ENCODE assay signal across 11 cellular contexts in genomic region chr12:115598827-115599226, GRCh38.
A peak's percentile ranks its signal among the peaks of the same experiment; 100 is the strongest.
DNase-seq lines count a peak whose midpoint lies in the region; ATAC-seq and TF ChIP-seq lines count a peak whose summit lies in the region.
"Had no signal": no experiment of that assay in that cellular context is flagged by ENCODE, and none has a peak within 500 bp of the region (broad histone marks: within the 10 kb centered on the region; RNA-seq: fewer than 3 reads in every experiment).

No MANE protein-coding gene starts in this region.

- TF ChIP-seq CTCF in gastrocnemius medialis (IDR thresholded peaks at IDR 0.05 in 4 of 5, conservative IDR thresholded peaks at IDR 0.05 in 1 of 5) (no peak), RWPE1 (conservative IDR thresholded peaks at IDR 0.05; ENCODE audit: low read depth) (no peak)

- CTCF ChIA-PET in RWPE1 (lab: Yijun Ruan, JAX): no interaction called here

- H3K9me3 Mint-ChIP-seq in activated CD4-positive, alpha-beta T cell treated with anti-CD3 and anti-CD28 coated beads, Interleukin-2, amount 10 ng/mL, durations not matched to agents 24 days and 14 days: peaks cover 12% of the 10 kb centered on the region

- H3K27ac ChIP-seq in gastrocnemius medialis (peak overlapping the region in 3 of 4 donors; percentile 18 to 39 (median 34)), RWPE1 (no peak overlapping the region)

- intact Hi-C loops in gastrocnemius medialis (cut with DNase I; ENCODE audit: low total_unique reads): no loop called here
- intact Hi-C loops in activated CD4-positive, alpha-beta T cell treated with anti-CD3 and anti-CD28 coated beads, Interleukin-2, amount 10 ng/mL, durations not matched to agents 24 days and 14 days (cut with micrococcal nuclease): no loop called here

- H3K27me3 ChIP-seq in gastrocnemius medialis: peaks cover 10 to 26% (median 16%) of the 10 kb centered on the region in 3 donors

- H3K4me3 ChIP-seq in gastrocnemius medialis: peak overlapping the region in 2 of 4 donors; percentile 3 to 20

- DNase-seq in DMS79 (lab: John Stamatoyannopoulos, UW): peak; percentile 85
- DNase-seq in SK-N-DZ (ENCODE audit: low spot score): peak; percentile 51
- peak in 39 of 51 donors; percentile 1 to 56 (median 25) for DNase-seq in hypothalamus (lab: John Stamatoyannopoulos, UW)
- no peak for DNase-seq in gastrocnemius medialis
- DNase-seq in activated T-cell treated with anti-CD3 and anti-CD28 coated beads, Interleukin-2, amount 50 U/mL, for 48 hours: no peak
- no peak for DNase-seq in NCI-H226
- DNase-seq in activated CD4-positive, alpha-beta T cell treated with anti-CD3 and anti-CD28 coated beads, Interleukin-2, amount 10 ng/mL, durations not matched to agents 24 days and 14 days: no peak
- DNase-seq in RWPE1 (ENCODE audit: low spot score): no peak
- DNase-seq: NCI-H2107, SK-N-SH had no signal

- TF ChIP-seq POLR2A in gastrocnemius medialis (IDR thresholded peaks at IDR 0.05): no peak

- POLR2A ChIA-PET in RWPE1 (lab: Yijun Ruan, JAX; ENCODE audit: low non-redundant PET): no interaction called here

- H3K36me3 ChIP-seq in gastrocnemius medialis: no peaks in the 10 kb centered on the region

- peaks cover 0 to 10% of the 10 kb centered on the region in 2 donors for H3K4me1 ChIP-seq in gastrocnemius medialis

- no peaks in the 10 kb centered on the region for H3K9me3 ChIP-seq in gastrocnemius medialis
- H3K9me3 ChIP-seq: SK-N-SH had no signal

- H3K27me3 Mint-ChIP-seq in activated CD4-positive, alpha-beta T cell treated with anti-CD3 and anti-CD28 coated beads, Interleukin-2, amount 10 ng/mL, durations not matched to agents 24 days and 14 days: peaks cover 3% of the 10 kb centered on the region

- H3K4me3 Mint-ChIP-seq in activated CD4-positive, alpha-beta T cell treated with anti-CD3 and anti-CD28 coated beads, Interleukin-2, amount 10 ng/mL, durations not matched to agents 24 days and 14 days: no peak overlapping the region
- H3K4me3 Mint-ChIP-seq: activated naive CD8-positive, alpha-beta T cell had no signal

- no peaks in the 10 kb centered on the region for H3K4me1 Mint-ChIP-seq in activated CD4-positive, alpha-beta T cell treated with anti-CD3 and anti-CD28 coated beads, Interleukin-2, amount 10 ng/mL, durations not matched to agents 24 days and 14 days

- in situ Hi-C loops in gastrocnemius medialis (cut with MboI; ENCODE audit: low sequenced_read_pairs in 4 of 4): no loop called here

- H3K27ac Mint-ChIP-seq in activated CD4-positive, alpha-beta T cell treated with anti-CD3 and anti-CD28 coated beads, Interleukin-2, amount 10 ng/mL, durations not matched to agents 24 days and 14 days: no peak overlapping the region
- H3K27ac Mint-ChIP-seq: activated naive CD8-positive, alpha-beta T cell had no signal

- H3K36me3 Mint-ChIP-seq in activated CD4-positive, alpha-beta T cell treated with anti-CD3 and anti-CD28 coated beads, Interleukin-2, amount 10 ng/mL, durations not matched to agents 24 days and 14 days (ENCODE audit: low read depth): no peaks in the 10 kb centered on the region
- H3K36me3 Mint-ChIP-seq: activated naive CD8-positive, alpha-beta T cell had no signal

- no peak for ATAC-seq in gastrocnemius medialis

Comparison
In these comparisons a context has a peak if more than half of its experiments do, and no peak if none do; other contexts are left out.
1. DNase-seq: peak in DMS79 (single experiment), SK-N-DZ (single experiment) and hypothalamus (39 of 51); none in gastrocnemius medialis (0 of 2), activated T-cell treated with anti-CD3 and anti-CD28 coated beads, Interleukin-2, amount 50 U/mL, for 48 hours (0 of 2), NCI-H226 (single experiment), activated CD4-positive, alpha-beta T cell treated with anti-CD3 and anti-CD28 coated beads, Interleukin-2, amount 10 ng/mL, durations not matched to agents 24 days and 14 days (single experiment) and RWPE1 (single experiment).